ENCODE assay signal across 22 cellular contexts in the genomic region with DNA sequence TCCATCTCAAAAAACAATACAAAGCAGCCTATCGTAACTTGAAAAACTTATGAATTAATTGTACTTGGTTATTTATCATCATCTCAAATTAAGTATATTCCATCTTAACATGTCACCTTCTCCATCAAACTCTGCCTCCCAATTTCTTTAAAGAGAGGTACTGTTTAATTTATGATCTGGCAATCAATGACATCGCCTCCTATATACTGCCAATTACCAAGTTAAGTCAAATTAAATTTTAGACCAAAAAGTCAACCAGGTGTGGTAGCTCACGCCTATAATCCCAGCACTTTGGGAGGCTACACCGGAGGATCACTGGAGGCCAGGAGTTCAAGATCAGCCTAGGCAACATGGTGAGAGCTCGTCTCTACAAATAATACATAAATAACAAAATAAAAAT. TPM values are rescaled to one million over a fixed set of nuclear protein-coding genes. Genes with fewer than 3 reads are reported as not detected.
DNase-seq lines count a peak whose midpoint lies in the region; ATAC-seq, FAIRE-seq and TF ChIP-seq lines count a peak whose summit lies in the region.
"Had no signal": no experiment of that assay in that cellular context is flagged by ENCODE, and none has a peak within 500 bp of the region (broad histone marks: within the 10 kb centered on the region; RNA-seq: fewer than 3 reads in every experiment).

No MANE protein-coding gene starts in this region.

- H4K20me1 ChIP-seq in HepG2 (ENCODE audit: insufficient read depth, low read length) (no peaks in the 10 kb centered on the region), GM23248 (ENCODE audit: insufficient read depth) (no peaks in the 10 kb centered on the region)

- no peak for TF ChIP-seq RAD21 in HepG2 (CRISPR knock-in tag; IDR thresholded peaks at IDR 0.05)

- no peaks in the 10 kb centered on the region for H3K27me3 ChIP-seq in HepG2 (ENCODE audit: control insufficient read depth in 1 of 2, insufficient read depth in 2 of 2, low read length in 2 of 2)
- no peaks in the 10 kb centered on the region for H3K27me3 ChIP-seq in right lobe of liver
- H3K27me3 ChIP-seq in GM23248 (replicated peaks; ENCODE audit: insufficient read depth), result no peaks in the 10 kb centered on the region
- H3K27me3 ChIP-seq: BLaER1 treated with 17β-estradiol and CSF1 and Interleukin-3, amounts not matched to agents 10 nM and 100 nM had no signal

- 89% methylated on average over 5 of the region's 5 CpGs for WGBS in HepG2 (ENCODE audit: low lambda C conversion rate)
- 98% methylated on average over 5 of the region's 5 CpGs for WGBS in right lobe of liver (ENCODE audit: insufficient coverage, low coverage, low lambda C conversion rate, missing lambda C conversion rate)
- whole genome bisulfite sequencing in GM23248 (ENCODE audit: low coverage in 1 of 2, low lambda C conversion rate in 2 of 2, missing lambda C conversion rate in 2 of 2), 2 experiments, result 97 to 98% methylated on average over 5 of the region's 5 CpGs

- TF ChIP-seq CTCF in HepG2 (CRISPR knock-in tag; IDR thresholded peaks at IDR 0.05), result no peak
- no peak for TF ChIP-seq CTCF in right lobe of liver (IDR thresholded peaks at IDR 0.05)

- no peaks in the 10 kb centered on the region for H3K9me2 ChIP-seq in GM23248 (ENCODE audit: insufficient read depth)

- H3K27ac ChIP-seq in HepG2 (ENCODE audit: extremely low read length, insufficient read depth, low read length) (no peak overlapping the region), right lobe of liver (no peak overlapping the region), GM23248 (peak overlapping the region; percentile 72; the same call in 1 of the 2 replicates)
- H3K27ac ChIP-seq: 22Rv1; A549; BLaER1 treated with 17β-estradiol and CSF1 and Interleukin-3, amounts not matched to agents 10 nM and 100 nM; C4-2B had no signal

- in situ Hi-C loops in HepG2 (cut with HindIII; ENCODE audit: extremely low pct_ligation_motif_present, low pct_unique_long_range_greater_than_20kb) (no loop called here), GM23248 (cut with MboI) (no loop called here)

- no peak for TF ChIP-seq EP300 in HepG2 (IDR thresholded peaks at IDR 0.05; ENCODE audit: low read depth in 2 of 2, low read length in 2 of 2)
- TF ChIP-seq EP300 in HepG2 (CRISPR knock-in tag; IDR thresholded peaks at IDR 0.05; ENCODE audit: borderline replicate concordance), result no peak

- ATAC-seq in HepG2, result no peak
- ATAC-seq in right lobe of liver, result no peak
- ATAC-seq in HG02588 (IDR thresholded peaks at IDR 0.05; ENCODE audit: unreplicated experiment), result no peak
- ATAC-seq: A549, GM12878 had no signal

- H3K4me1 ChIP-seq in HepG2 (ENCODE audit: insufficient read depth, low read length) (peaks cover 25% of the 10 kb centered on the region), right lobe of liver (peaks cover 0 to 23% (median 4%) of the 10 kb centered on the region in 4 donors), GM23248 (ENCODE audit: insufficient read depth) (peaks cover 44% of the 10 kb centered on the region)

- no TSS peak for BruUV-seq in HepG2 (replicated peaks; lab: Mats Ljungman, UMichigan)

- H3F3A ChIP-seq in GM23248 (ENCODE audit: insufficient read depth), result peaks cover 48% of the 10 kb centered on the region

- H3K9me3 ChIP-seq in HepG2 (ENCODE audit: low read length) (no peaks in the 10 kb centered on the region), right lobe of liver (no peaks in the 10 kb centered on the region), GM23248 (ENCODE audit: low read depth) (no peaks in the 10 kb centered on the region)
- H3K9me3 ChIP-seq: A549; BLaER1 treated with 17β-estradiol and CSF1 and Interleukin-3, amounts not matched to agents 10 nM and 100 nM had no signal

- POLR2A ChIA-PET in HepG2 (lab: Yijun Ruan, JAX), result no interaction called here

- CTCF ChIA-PET in HepG2 (lab: Yijun Ruan, JAX; ENCODE audit: low intra/inter-chr PET ratio, low total read pairs), result no interaction called here

- no peak overlapping the region for H2AFZ ChIP-seq in HepG2 (ENCODE audit: low read length)
- H2AFZ ChIP-seq in GM23248, result no peak overlapping the region

- H3K79me2 ChIP-seq in HepG2 (ENCODE audit: insufficient read depth, low read length), result no peaks in the 10 kb centered on the region
- peaks cover 12% of the 10 kb centered on the region for H3K79me2 ChIP-seq in GM23248 (ENCODE audit: insufficient read depth)

- H3K36me3 ChIP-seq in HepG2 (replicated peaks in 1 of 2; ENCODE audit: control insufficient read depth in 1 of 2, insufficient read depth in 2 of 2, low read length in 2 of 2) (peaks cover 49 to 90% of the 10 kb centered on the region in 2 experiments), right lobe of liver (peaks cover 9 to 80% (median 39%) of the 10 kb centered on the region in 4 donors), GM23248 (ENCODE audit: low read depth) (peaks cover 54% of the 10 kb centered on the region)

- no peak overlapping the region for H3K9ac ChIP-seq in HepG2 (ENCODE audit: insufficient read depth, low read depth, low read length)
- no peak overlapping the region for H3K9ac ChIP-seq in GM23248
- H3K9ac ChIP-seq: BLaER1 treated with 17β-estradiol and CSF1 and Interleukin-3, amounts not matched to agents 10 nM and 100 nM had no signal

- intact Hi-C loops in HepG2 (cut with micrococcal nuclease; ENCODE audit: unreplicated experiment), result no loop called here
- intact Hi-C loops in right lobe of liver (cut with DNase I), result no loop called here

- DNase-seq in HepG2 (ENCODE audit: low spot score) (no peak), right lobe of liver (no peak), GM23248 (no peak), urothelium cell line (ENCODE audit: low spot score) (no peak)
- DNase-seq: AML-193; CD4-positive, alpha-beta T cell; CD8-positive, alpha-beta memory T cell; COR-L47; DMS 273 treated with DMSO at 0.1 percent for 48 hours; DMS153; DMS53; DMS79; DND-41; GDM1 had no signal

- H3K4me2 ChIP-seq in HepG2 (ENCODE audit: low read depth, low read length) (no peak overlapping the region), GM23248 (ENCODE audit: unreplicated experiment) (no peak overlapping the region)
- H3K4me2 ChIP-seq: A549; BLaER1 treated with 17β-estradiol and CSF1 and Interleukin-3, amounts not matched to agents 10 nM and 100 nM had no signal

- H3K4me3 ChIP-seq in HepG2 (replicated peaks in 1 of 3; ENCODE audit: insufficient read depth in 1 of 3, low read depth in 2 of 3, low read length in 3 of 3) (no peak overlapping the region), right lobe of liver (no peak overlapping the region), GM23248 (no peak overlapping the region)
- H3K4me3 ChIP-seq: A549; BLaER1 treated with 17β-estradiol and CSF1 and Interleukin-3, amounts not matched to agents 10 nM and 100 nM; GM12878 had no signal

- TF ChIP-seq POLR2A in HepG2 (IDR thresholded peaks at IDR 0.05; ENCODE audit: insufficient read depth in 1 of 2, low read depth in 2 of 2, low read length in 2 of 2) (no peak), right lobe of liver (IDR thresholded peaks at IDR 0.05) (no peak)

- FAIRE-seq in HepG2 (lab: Jason Lieb, UNC) (no peak), urothelium cell line (lab: Jason Lieb, UNC) (no peak)
- FAIRE-seq: A549, GM12878, GM12892, GM19239 had no signal

TF ChIP-seq in HepG2, 621 proteins besides CTCF, POLR2A, EP300 and RAD21:
- TF ChIP-seq ATF7 (IDR thresholded peaks at IDR 0.05), result peak; percentile 55
- no peak for TF ChIP-seq ATF7 (CRISPR knock-in tag; IDR thresholded peaks at IDR 0.05)
- no peak for TF ChIP-seq YY1 (IDR thresholded peaks at IDR 0.05; ENCODE audit: insufficient read depth, insufficient replicate concordance, low read depth, low read length)
- no peak for TF ChIP-seq ELF3 (CRISPR knock-in tag; IDR thresholded peaks at IDR 0.05)
- TF ChIP-seq ZNF143 (CRISPR knock-in tag; IDR thresholded peaks at IDR 0.05), result no peak
- TF ChIP-seq PAWR (CRISPR knock-in tag; IDR thresholded peaks at IDR 0.05; ENCODE audit: borderline replicate concordance), result 0 out of 2 replicates have a peak, but pooled peaks have one; percentile 63
- TF ChIP-seq TCF7L2 (IDR thresholded peaks at IDR 0.05; ENCODE audit: low read depth, low read length), result 0 out of 2 replicates have a peak, but pooled peaks have one; percentile 5
- 0 out of 2 replicates have a peak, but pooled peaks have one; percentile 36 for TF ChIP-seq FLYWCH1 (CRISPR knock-in tag; IDR thresholded peaks at IDR 0.05)
- TF ChIP-seq AGO2 (optimal IDR thresholded peaks at IDR 0.05; ENCODE audit: low read depth, low read length), result peak; percentile 32

RNA-seq across cellular contexts. Expression of a gene that starts 37.7 kb away (rescaled TPM):
- total RNA-seq in HepG2 (2016; rRNA removed; fragmentation: Illumina TruSeq; extraction: Trizol) (560 and 761 TPM in 2 replicates), right lobe of liver (100 to 1,000 TPM in 5 of 6 experiments, 10 to 100 TPM in 1; 77.2 to 167 (median 119) TPM)
- 152 and 185 TPM in 2 replicates for total RNA-seq in HepG2 (2016; cell fraction: cytosol; rRNA removed; fragmentation: Illumina TruSeq; extraction: Trizol; ENCODE audit: low read depth)
- 547 and 739 TPM in 2 replicates for total RNA-seq in HepG2 (2016; cell fraction: insoluble cytoplasmic fraction; rRNA removed; fragmentation: Illumina TruSeq; extraction: Trizol)
- total RNA-seq in HepG2 (2016; cell fraction: membrane; rRNA removed; fragmentation: Illumina TruSeq; extraction: Trizol), result 193 and 217 TPM in 2 replicates
- total RNA-seq in HepG2 (2016; cell fraction: nucleus; rRNA removed; fragmentation: Illumina TruSeq; extraction: Trizol), result 529 and 592 TPM in 2 replicates
- polyA plus RNA-seq in HepG2 (2011; rRNA removed) (251 and 312 TPM in 2 replicates), GM23248 (2016; fragmentation: Nextera tagmentation; extraction: Ambion mirVana) (39.0 and 44.5 TPM in 2 replicates)
- 136 and 176 TPM in 2 replicates for polyA plus RNA-seq in HepG2 (2011; cell fraction: cytosol; rRNA removed)
- polyA plus RNA-seq in HepG2 (2011; cell fraction: nucleus; rRNA removed), result 261 and 311 TPM in 2 replicates
- polyA plus RNA-seq in HepG2 (2012), result 201 and 210 TPM in 2 replicates
- 18.3 and 18.5 TPM in 2 replicates for polyA plus RNA-seq in HepG2 (2016; cell fraction: cytosol; fragmentation: Illumina TruSeq; extraction: Trizol; ENCODE audit: low read depth)
- polyA plus RNA-seq in HepG2 (2016; cell fraction: insoluble cytoplasmic fraction; fragmentation: Illumina TruSeq; extraction: Trizol; ENCODE audit: low read depth), result 345 and 361 TPM in 2 replicates
- 42.8 and 42.9 TPM in 2 replicates for polyA plus RNA-seq in HepG2 (2016; cell fraction: membrane; fragmentation: Illumina TruSeq; extraction: Trizol; ENCODE audit: low read depth)
- 433 and 489 TPM in 2 replicates for polyA plus RNA-seq in HepG2 (2016; cell fraction: nucleus; fragmentation: Illumina TruSeq; extraction: Trizol; ENCODE audit: insufficient read depth, low read depth)
- polyA minus RNA-seq in HepG2 (2011; rRNA and poly(A)+ RNA removed; ENCODE audit: low replicate concordance), result 372 and 1,089 TPM in 2 replicates
- polyA minus RNA-seq in HepG2 (2011; cell fraction: cytosol; rRNA and poly(A)+ RNA removed), result 426 and 459 TPM in 2 replicates
- 772 and 919 TPM in 2 replicates for polyA minus RNA-seq in HepG2 (2011; cell fraction: nucleus; rRNA and poly(A)+ RNA removed)
- total RNA-seq in GM23248 (2014; rRNA removed; shearing (Covaris generic)), result 110 and 145 TPM in 2 replicates
